In the genomic region with DNA sequence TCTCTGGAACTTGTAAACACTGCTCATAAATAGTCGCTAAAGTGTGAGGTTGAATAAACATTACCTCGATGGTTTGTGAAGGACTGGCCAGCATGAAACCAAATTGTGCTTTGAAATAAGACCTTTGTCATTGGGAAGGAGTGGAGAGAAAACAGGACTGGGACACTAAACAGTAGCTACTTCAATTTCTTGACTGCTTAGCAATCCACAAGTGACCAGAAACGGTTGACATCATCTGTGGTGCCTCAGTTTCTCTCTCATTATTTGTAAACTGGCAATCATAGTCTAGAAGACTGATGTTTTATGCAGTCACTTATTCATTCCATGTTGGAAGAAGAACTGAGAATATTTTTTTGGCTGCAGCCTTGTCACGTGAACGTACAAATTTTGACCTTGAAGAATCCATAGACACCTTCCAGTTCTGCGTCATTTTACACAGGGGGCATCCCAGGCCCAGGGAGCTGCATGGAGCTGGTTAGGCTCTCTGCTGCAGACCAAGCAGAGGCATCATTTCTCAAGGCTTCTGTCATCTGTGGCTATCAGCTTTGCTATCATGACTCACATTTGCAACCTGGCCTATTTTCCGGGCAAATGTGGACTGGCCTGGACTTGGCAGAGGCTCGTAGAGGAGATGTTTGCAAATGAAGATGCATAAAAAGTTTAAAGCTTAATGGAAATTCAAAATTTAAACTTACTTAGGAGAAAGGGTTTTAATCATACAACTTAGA, we compare ENCODE assay signal across 11 cellular contexts.
A peak's percentile ranks its signal among the peaks of the same experiment; 100 is the strongest.
DNase-seq lines count a peak whose midpoint lies in the region; ATAC-seq and TF ChIP-seq lines count a peak whose summit lies in the region.
"Had no signal": no experiment of that assay in that cellular context is flagged by ENCODE, and none has a peak within 500 bp of the region (broad histone marks: within the 10 kb centered on the region; RNA-seq: fewer than 3 reads in every experiment).

No MANE protein-coding gene starts in this region.

- peak overlapping the region; percentile 19 for H3K4me3 Mint-ChIP-seq in CD8-positive, alpha-beta T cell
- peak overlapping the region; percentile 68 for H3K4me3 Mint-ChIP-seq in activated naive CD8-positive, alpha-beta T cell treated with anti-CD3 and anti-CD28 coated beads, Interleukin-2, amount 10 ng/mL, durations not matched to agents 7 days and 5 days
- H3K4me3 Mint-ChIP-seq in natural killer cell treated with Interleukin-12 subunit alpha and Interleukin-12 subunit beta and Interleukin-15 and Interleukin-18, amount 100 ng/mL, for 72 hours = peak overlapping the region; percentile 72
- no peak overlapping the region for H3K4me3 Mint-ChIP-seq in type B pancreatic cell

- H3K9ac ChIP-seq in Loucy (ENCODE audit: low read depth, low read length, poor library complexity, severe bottlenecking) = no peak overlapping the region

- peak overlapping the region; percentile 24 for H3K4me3 ChIP-seq in CD8-positive, alpha-beta T cell (ENCODE audit: low read depth, low read length)
- no peak overlapping the region for H3K4me3 ChIP-seq in Loucy (ENCODE audit: low read length, poor library complexity, severe bottlenecking)

- intact Hi-C loops in CD8-positive, alpha-beta T cell (cut with DNase I, micrococcal nuclease) = loop anchor here (1.0 to 5.0 kb wide), 6 partner anchors 14 to 392 kb away; partner anchors contain the start of gene FGF9 (in 2 of the 2)

- no peaks in the 10 kb centered on the region for H3K79me2 ChIP-seq in Loucy (ENCODE audit: insufficient read depth, low read length)

- H3K9me3 Mint-ChIP-seq in CD8-positive, alpha-beta T cell = no peaks in the 10 kb centered on the region
- H3K9me3 Mint-ChIP-seq in activated naive CD8-positive, alpha-beta T cell treated with anti-CD3 and anti-CD28 coated beads, Interleukin-2, amount 10 ng/mL, durations not matched to agents 7 days and 5 days = peaks cover 4% of the 10 kb centered on the region
- no peaks in the 10 kb centered on the region for H3K9me3 Mint-ChIP-seq in natural killer cell treated with Interleukin-12 subunit alpha and Interleukin-12 subunit beta and Interleukin-15 and Interleukin-18, amount 100 ng/mL, for 72 hours
- peaks cover 4% of the 10 kb centered on the region for H3K9me3 Mint-ChIP-seq in type B pancreatic cell

- H2AFZ ChIP-seq in Loucy (ENCODE audit: low read length) = no peak overlapping the region

- DNase-seq in CD8-positive, alpha-beta T cell = no peak
- no peak for DNase-seq in activated naive CD8-positive, alpha-beta T cell treated with anti-CD3 and anti-CD28 coated beads, Interleukin-2, amount 10 ng/mL, durations not matched to agents 7 days and 5 days
- no peak for DNase-seq in natural killer cell treated with Interleukin-12 subunit alpha and Interleukin-12 subunit beta and Interleukin-15 and Interleukin-18, amount 100 ng/mL, for 72 hours (ENCODE audit: low spot score)
- DNase-seq in NCI-H2227 treated with DMSO at 0.1 percent for 48 hours (lab: John Stamatoyannopoulos, UW) = no peak
- no peak for DNase-seq in type B pancreatic cell (ENCODE audit: extremely low spot score, unreplicated experiment)
- DNase-seq: cerebellar nuclear complex, NCI-H1694, NCI-H526 treated with DMSO at 0.1 percent for 48 hours had no signal

- no peaks in the 10 kb centered on the region for H3K9me3 ChIP-seq in CD8-positive, alpha-beta T cell (ENCODE audit: low read length)
- no peaks in the 10 kb centered on the region for H3K9me3 ChIP-seq in Loucy (ENCODE audit: insufficient read depth, low read depth, low read length)

- H3K27ac ChIP-seq in CD8-positive, alpha-beta T cell (ENCODE audit: low read depth, low read length) = peak overlapping the region; percentile 77
- H3K27ac ChIP-seq: epithelial cell of prostate had no signal

- ATAC-seq in CD8-positive, alpha-beta T cell = no peak
- ATAC-seq in activated naive CD8-positive, alpha-beta T cell treated with anti-CD3 and anti-CD28 coated beads, Interleukin-2, amount 10 ng/mL, durations not matched to agents 7 days and 5 days (ENCODE audit: low read depth) = no peak
- peak; percentile 71 to 74 for ATAC-seq in natural killer cell treated with Interleukin-12 subunit alpha and Interleukin-12 subunit beta and Interleukin-15 and Interleukin-18, amount 100 ng/mL, for 72 hours
- ATAC-seq in GM19455 (IDR thresholded peaks at IDR 0.05; ENCODE audit: unreplicated experiment) = no peak

- H3F3A ChIP-seq in Loucy (ENCODE audit: low read depth) = no peaks in the 10 kb centered on the region

- H3K36me3 Mint-ChIP-seq in CD8-positive, alpha-beta T cell = no peaks in the 10 kb centered on the region
- H3K36me3 Mint-ChIP-seq in activated naive CD8-positive, alpha-beta T cell treated with anti-CD3 and anti-CD28 coated beads, Interleukin-2, amount 10 ng/mL, durations not matched to agents 7 days and 5 days = peaks cover 2% of the 10 kb centered on the region
- no peaks in the 10 kb centered on the region for H3K36me3 Mint-ChIP-seq in natural killer cell treated with Interleukin-12 subunit alpha and Interleukin-12 subunit beta and Interleukin-15 and Interleukin-18, amount 100 ng/mL, for 72 hours
- no peaks in the 10 kb centered on the region for H3K36me3 Mint-ChIP-seq in type B pancreatic cell

- H4K20me1 ChIP-seq in Loucy (ENCODE audit: insufficient read depth, low read length, poor library complexity, severe bottlenecking) = no peaks in the 10 kb centered on the region

- TF ChIP-seq CTCF in CD8-positive, alpha-beta T cell (IDR thresholded peaks at IDR 0.05) = no peak
- TF ChIP-seq CTCF in Loucy (conservative IDR thresholded peaks at IDR 0.05; ENCODE audit: low read length) (no peak), type B pancreatic cell (conservative IDR thresholded peaks at IDR 0.05) (no peak)

- H3K36me3 ChIP-seq in CD8-positive, alpha-beta T cell (ENCODE audit: insufficient read depth, low read length) = no peaks in the 10 kb centered on the region
- no peaks in the 10 kb centered on the region for H3K36me3 ChIP-seq in Loucy (ENCODE audit: insufficient read depth, low read length)

- H3K27ac Mint-ChIP-seq in CD8-positive, alpha-beta T cell = peak overlapping the region; percentile 94
- peak overlapping the region; percentile 80 for H3K27ac Mint-ChIP-seq in activated naive CD8-positive, alpha-beta T cell treated with anti-CD3 and anti-CD28 coated beads, Interleukin-2, amount 10 ng/mL, durations not matched to agents 7 days and 5 days
- peak overlapping the region; percentile 90 to 91 for H3K27ac Mint-ChIP-seq in natural killer cell treated with Interleukin-12 subunit alpha and Interleukin-12 subunit beta and Interleukin-15 and Interleukin-18, amount 100 ng/mL, for 72 hours
- H3K27ac Mint-ChIP-seq in type B pancreatic cell = no peak overlapping the region

- H3K4me1 ChIP-seq in CD8-positive, alpha-beta T cell (ENCODE audit: insufficient read depth, low read length) = peaks cover 66% of the 10 kb centered on the region
- peaks cover 10% of the 10 kb centered on the region for H3K4me1 ChIP-seq in Loucy (ENCODE audit: insufficient read depth, low read length, poor library complexity, severe bottlenecking)

- POLR2A ChIA-PET in CD8-positive, alpha-beta T cell (lab: Charles Lee) = interaction anchor here (0.9 kb wide), 1 partner anchor 44 kb away, joined by 3 read pairs; no protein-coding TSS in a partner anchor
- POLR2A ChIA-PET in activated naive CD8-positive, alpha-beta T cell treated with anti-CD3 and anti-CD28 coated beads, Interleukin-2, amount 10 ng/mL, durations not matched to agents 7 days and 5 days (lab: Charles Lee) = interaction anchor here (1.1 kb wide), 1 partner anchor 36 kb away, joined by 3 read pairs; no protein-coding TSS in a partner anchor

- no peaks in the 10 kb centered on the region for H3K27me3 Mint-ChIP-seq in CD8-positive, alpha-beta T cell (ENCODE audit: low read depth)
- H3K27me3 Mint-ChIP-seq in activated naive CD8-positive, alpha-beta T cell treated with anti-CD3 and anti-CD28 coated beads, Interleukin-2, amount 10 ng/mL, durations not matched to agents 7 days and 5 days = no peaks in the 10 kb centered on the region
- H3K27me3 Mint-ChIP-seq in natural killer cell treated with Interleukin-12 subunit alpha and Interleukin-12 subunit beta and Interleukin-15 and Interleukin-18, amount 100 ng/mL, for 72 hours = no peaks in the 10 kb centered on the region
- H3K27me3 Mint-ChIP-seq in type B pancreatic cell = no peaks in the 10 kb centered on the region

- CTCF ChIA-PET in CD8-positive, alpha-beta T cell (lab: Charles Lee) = interaction anchor here (0.7 kb wide), 1 partner anchor 217 kb away, joined by 3 read pairs; no protein-coding TSS in a partner anchor

- no peaks in the 10 kb centered on the region for H3K27me3 ChIP-seq in CD8-positive, alpha-beta T cell (ENCODE audit: insufficient read depth, low read length)
- no peaks in the 10 kb centered on the region for H3K27me3 ChIP-seq in Loucy (ENCODE audit: insufficient read depth, low read length, poor library complexity, severe bottlenecking)

- peak overlapping the region; percentile 36 for H3K4me2 ChIP-seq in Loucy (ENCODE audit: low read depth, low read length, poor library complexity, severe bottlenecking)

- H3K9me2 ChIP-seq in Loucy (replicated peaks; ENCODE audit: low read depth, low read length) = no peaks in the 10 kb centered on the region

- peaks cover 81% of the 10 kb centered on the region for H3K4me1 Mint-ChIP-seq in CD8-positive, alpha-beta T cell (ENCODE audit: low read depth)
- H3K4me1 Mint-ChIP-seq in activated naive CD8-positive, alpha-beta T cell treated with anti-CD3 and anti-CD28 coated beads, Interleukin-2, amount 10 ng/mL, durations not matched to agents 7 days and 5 days = peaks cover 39% of the 10 kb centered on the region
- H3K4me1 Mint-ChIP-seq in natural killer cell treated with Interleukin-12 subunit alpha and Interleukin-12 subunit beta and Interleukin-15 and Interleukin-18, amount 100 ng/mL, for 72 hours (ENCODE audit: low read depth in 2 of 2) = peaks cover 56% of the 10 kb centered on the region in 2 donors
- peaks cover 19% of the 10 kb centered on the region for H3K4me1 Mint-ChIP-seq in type B pancreatic cell (ENCODE audit: unreplicated experiment)

Comparison
In these comparisons a context has a peak if more than half of its experiments do, and no peak if none do; other contexts are left out.
1. ATAC-seq: peak in natural killer cell treated with Interleukin-12 subunit alpha and Interleukin-12 subunit beta and Interleukin-15 and Interleukin-18, amount 100 ng/mL, for 72 hours (2 of 2); none in CD8-positive, alpha-beta T cell (single experiment), activated naive CD8-positive, alpha-beta T cell treated with anti-CD3 and anti-CD28 coated beads, Interleukin-2, amount 10 ng/mL, durations not matched to agents 7 days and 5 days (single experiment) and GM19455 (single experiment).